In genomic region chr14:101075025-101075800, GRCh38 we compare ENCODE assay signal across 12 cellular contexts.
DNase-seq lines count a peak whose midpoint lies in the region; ATAC-seq and TF ChIP-seq lines count a peak whose summit lies in the region.
"Had no signal": no experiment of that assay in that cellular context is flagged by ENCODE, and none has a peak within 500 bp of the region (broad histone marks: within the 10 kb centered on the region; RNA-seq: fewer than 3 reads in every experiment).

No MANE protein-coding gene starts in this region.

- H3K36me3 ChIP-seq in BLaER1 treated with 17β-estradiol and CSF1 and Interleukin-3, amounts not matched to agents 10 nM and 100 nM, result no peaks in the 10 kb centered on the region
- no peaks in the 10 kb centered on the region for H3K36me3 ChIP-seq in esophagus muscularis mucosa
- H3K36me3 ChIP-seq: spleen had no signal

- peaks cover 0 to under 1% (median 0%) of the 10 kb centered on the region in 11 experiments; a peak in 2 of 22 replicates for H3K9me3 ChIP-seq in BLaER1 treated with 17β-estradiol and CSF1 and Interleukin-3, amounts not matched to agents 10 nM and 100 nM (replicated peaks in 1 of 11)
- H3K9me3 ChIP-seq in esophagus muscularis mucosa, result no peaks in the 10 kb centered on the region
- H3K9me3 ChIP-seq: spleen had no signal

- H3K9ac ChIP-seq in BLaER1 treated with 17β-estradiol and CSF1 and Interleukin-3, amounts not matched to agents 10 nM and 100 nM, result peak overlapping the region in 3 of 11 experiments; percentile 26 to 31 (median 29); a peak in 6 of 22 replicates
- H3K9ac ChIP-seq: GM23248 had no signal

- ATAC-seq in GM18868 (IDR thresholded peaks at IDR 0.05; ENCODE audit: unreplicated experiment) (peak; percentile 66), HG03159 (IDR thresholded peaks at IDR 0.05; ENCODE audit: unreplicated experiment) (peak; percentile 52), GM18858 (IDR thresholded peaks at IDR 0.05; ENCODE audit: unreplicated experiment) (no peak)
- ATAC-seq: activated T-cell treated with anti-CD3 and anti-CD28 coated beads, Interleukin-2, amount 50 U/mL, for 4 hours; CD8-positive, alpha-beta T cell had no signal

- H4K20me1 ChIP-seq in BLaER1 treated with 17β-estradiol and CSF1 and Interleukin-3, amounts not matched to agents 10 nM and 100 nM, result peaks cover 0 to 23% (median 0%) of the 10 kb centered on the region in 11 experiments; a peak in 3 of 22 replicates

- peak overlapping the region; percentile 38 to 97 (median 91); a peak in 21 of 22 replicates for H3K4me2 ChIP-seq in BLaER1 treated with 17β-estradiol and CSF1 and Interleukin-3, amounts not matched to agents 10 nM and 100 nM

- H3K4me1 ChIP-seq in BLaER1 treated with 17β-estradiol and CSF1 and Interleukin-3, amounts not matched to agents 10 nM and 100 nM, result peaks cover 74 to 95% (median 90%) of the 10 kb centered on the region in 10 experiments
- H3K4me1 ChIP-seq in esophagus muscularis mucosa, result peaks cover 3 to 15% (median 10%) of the 10 kb centered on the region in 4 donors

- 86% methylated on average over 9 of the region's 9 CpGs for WGBS in esophagus muscularis mucosa

- TF ChIP-seq POLR2A in esophagus muscularis mucosa (IDR thresholded peaks at IDR 0.05; ENCODE audit: low read depth), result no peak

- H3K27ac ChIP-seq in BLaER1 treated with 17β-estradiol and CSF1 and Interleukin-3, amounts not matched to agents 10 nM and 100 nM, result no peak overlapping the region
- H3K27ac ChIP-seq in esophagus muscularis mucosa (replicated peaks in 1 of 4), result no peak overlapping the region
- H3K27ac ChIP-seq: GM23248, spleen had no signal

- peaks cover 0 to 83% (median 0%) of the 10 kb centered on the region in 11 experiments; a peak in 8 of 22 replicates for H3K27me3 ChIP-seq in BLaER1 treated with 17β-estradiol and CSF1 and Interleukin-3, amounts not matched to agents 10 nM and 100 nM
- H3K27me3 ChIP-seq in esophagus muscularis mucosa, result peaks cover 0 to 81% (median 17%) of the 10 kb centered on the region in 4 donors

- DNase-seq in esophagus muscularis mucosa (ENCODE audit: extremely low spot score) (peak; percentile 81), NCI-H2081 treated with DMSO at 0.1 percent for 48 hours (lab: John Stamatoyannopoulos, UW) (no peak), DMS53 (lab: John Stamatoyannopoulos, UW) (no peak), foreskin melanocyte (no peak)
- DNase-seq: activated T-cell treated with anti-CD3 and anti-CD28 coated beads, Interleukin-2, amount 50 U/mL, for 4 hours; GM23248 had no signal

- intact Hi-C loops in esophagus muscularis mucosa (cut with DNase I), result no loop called here

- no peak for TF ChIP-seq CTCF in esophagus muscularis mucosa (IDR thresholded peaks at IDR 0.05)

- TF ChIP-seq EP300 in esophagus muscularis mucosa (IDR thresholded peaks at IDR 0.05), result no peak

- H3K4me3 ChIP-seq in BLaER1 treated with 17β-estradiol and CSF1 and Interleukin-3, amounts not matched to agents 10 nM and 100 nM, result no peak overlapping the region
- H3K4me3 ChIP-seq in esophagus muscularis mucosa, result no peak overlapping the region
- H3K4me3 ChIP-seq: GM23248, spleen had no signal
